Comparison of ENCODE assay signal across 4 cellular contexts in genomic region chr10:64753516-64753915, GRCh38.
TF ChIP-seq lines count a peak whose summit lies in the region.

No MANE protein-coding gene starts in this region.

TF ChIP-seq in HepG2, 621 proteins besides CTCF, POLR2A, EP300 and RAD21:
- TF ChIP-seq RCOR2 (CRISPR knock-in tag; IDR thresholded peaks at IDR 0.05) = no peak
- no peak for TF ChIP-seq SMAD3 (CRISPR knock-in tag; IDR thresholded peaks at IDR 0.05)
- no peak for TF ChIP-seq MBNL3 (CRISPR knock-in tag; conservative IDR thresholded peaks at IDR 0.05)
- no peak for TF ChIP-seq ZNF552 (CRISPR knock-in tag; IDR thresholded peaks at IDR 0.05; ENCODE audit: borderline replicate concordance)
- no peak for TF ChIP-seq HMGXB4 (CRISPR knock-in tag; IDR thresholded peaks at IDR 0.05; ENCODE audit: borderline replicate concordance in 1 of 2, low read depth in 1 of 2)
- no peak for TF ChIP-seq GZF1 (CRISPR knock-in tag; IDR thresholded peaks at IDR 0.05)
- TF ChIP-seq CREM (IDR thresholded peaks at IDR 0.05) = no peak
- TF ChIP-seq CREM (CRISPR knock-in tag; IDR thresholded peaks at IDR 0.05) = no peak
- no peak for TF ChIP-seq HES4 (CRISPR knock-in tag; IDR thresholded peaks at IDR 0.05; ENCODE audit: borderline replicate concordance)
- TF ChIP-seq IRX3 (CRISPR knock-in tag; IDR thresholded peaks at IDR 0.05; ENCODE audit: borderline replicate concordance, low read depth) = no peak
- TF ChIP-seq ESRRA (CRISPR knock-in tag; IDR thresholded peaks at IDR 0.05; ENCODE audit: low read depth) = no peak
- TF ChIP-seq SP1 (IDR thresholded peaks at IDR 0.05) = no peak
- TF ChIP-seq SP1 (CRISPR knock-in tag; IDR thresholded peaks at IDR 0.05) = no peak
- peak; percentile 58; the same call in 1 of the 2 replicates for TF ChIP-seq MAFF (IDR thresholded peaks at IDR 0.05; ENCODE audit: low read depth, low read length)
- no peak for TF ChIP-seq RFXANK (CRISPR knock-in tag; IDR thresholded peaks at IDR 0.05)
- no peak for TF ChIP-seq RBM39 (IDR thresholded peaks at IDR 0.05; ENCODE audit: low read depth, low read length, poor library complexity, severe bottlenecking)
- TF ChIP-seq ELF4 (CRISPR knock-in tag; IDR thresholded peaks at IDR 0.05; ENCODE audit: borderline replicate concordance) = no peak
- peak; percentile 42 to 74; a peak in 3 of 4 replicates for TF ChIP-seq MAFK (conservative IDR thresholded peaks at IDR 0.05 in 1 of 2, IDR thresholded peaks at IDR 0.05 in 1 of 2; ENCODE audit: low read length in 2 of 2)

TF ChIP-seq in A549, 52 proteins besides CTCF, POLR2A, EP300 and RAD21:
- TF ChIP-seq MAFK (IDR thresholded peaks at IDR 0.05; ENCODE audit: partially characterized antibody) (peak; percentile 57), E2F6 (IDR thresholded peaks at IDR 0.05; ENCODE audit: borderline replicate concordance, low read depth) (no peak)

TF ChIP-seq in IMR-90, 13 proteins besides CTCF, POLR2A, EP300 and RAD21:
- TF ChIP-seq MAFK (IDR thresholded peaks at IDR 0.05; ENCODE audit: low read depth, low read length) = peak; percentile 34; the same call in 1 of the 2 replicates
- no peak for TF ChIP-seq RFX5 (IDR thresholded peaks at IDR 0.05; ENCODE audit: low read depth, low read length)
- no peak for TF ChIP-seq NFE2L2 (IDR thresholded peaks at IDR 0.05; ENCODE audit: low read depth, low read length)

TF ChIP-seq in K562, 482 proteins besides CTCF, POLR2A, EP300 and RAD21:
- TF ChIP-seq E2F3 (CRISPR knock-in tag; IDR thresholded peaks at IDR 0.05) (no peak), ZNF316 (IDR thresholded peaks at IDR 0.05) (peak; percentile 23; the same call in 1 of the 2 replicates)
